26 cellular contexts compared by ENCODE assay signal in genomic region chr18:59593291-59593717, GRCh38.
DNase-seq lines count a peak whose midpoint lies in the region; ATAC-seq and TF ChIP-seq lines count a peak whose summit lies in the region.
"Had no signal": no experiment of that assay in that cellular context is flagged by ENCODE, and none has a peak within 500 bp of the region (broad histone marks: within the 10 kb centered on the region; RNA-seq: fewer than 3 reads in every experiment).

No MANE protein-coding gene starts in this region.

- H3K36me3 Mint-ChIP-seq in chondrocyte (ENCODE audit: low read depth): no peaks in the 10 kb centered on the region
- H3K36me3 Mint-ChIP-seq in GM23338 (ENCODE audit: low read depth): no peaks in the 10 kb centered on the region
- H3K36me3 Mint-ChIP-seq: neural progenitor cell had no signal

- H3K27me3 ChIP-seq in muscle layer of colon (ENCODE audit: control insufficient read depth in 1 of 2, insufficient read depth in 2 of 2, low read length in 2 of 2) (no peaks in the 10 kb centered on the region), GM23338 (ENCODE audit: insufficient read depth) (no peaks in the 10 kb centered on the region)
- H3K27me3 ChIP-seq: body of pancreas, heart right ventricle, neural progenitor cell, upper lobe of right lung had no signal

- H3K27ac Mint-ChIP-seq in chondrocyte (ENCODE audit: unreplicated experiment) (peak overlapping the region; percentile 14), GM23338 (no peak overlapping the region)
- H3K27ac Mint-ChIP-seq: activated naive CD4-positive, alpha-beta T cell treated with anti-CD3 and anti-CD28 coated beads for 36 hours; dendritic cell treated with granulocyte-macrophage colony-stimulating factor and Interleukin-4, amounts not matched to agents 40 ng/mL and 50 ng/mL, for 4 days; neural progenitor cell; stimulated activated naive CD8-positive, alpha-beta T cell treated with anti-CD3 and anti-CD28 coated beads, Interleukin-15, Interleukin-2, amounts not matched to agents 100 ng/mL and 50 ng/mL, for 24 hours had no signal

- TF ChIP-seq CTCF in chondrocyte (IDR thresholded peaks at IDR 0.05) (peak; percentile 55), lower leg skin (IDR thresholded peaks at IDR 0.05) (no peak), GM23338 (conservative IDR thresholded peaks at IDR 0.05; ENCODE audit: low read depth in 2 of 2) (no peak)

- H3K4me1 ChIP-seq in muscle layer of colon (ENCODE audit: insufficient read depth, low read length) (peaks cover 26% of the 10 kb centered on the region), GM23338 (ENCODE audit: insufficient read depth) (no peaks in the 10 kb centered on the region)
- H3K4me1 ChIP-seq: body of pancreas, Caco-2, neural progenitor cell, upper lobe of right lung had no signal

- H2AFZ ChIP-seq in GM23338: no peak overlapping the region
- H2AFZ ChIP-seq: neural progenitor cell had no signal

- H3K4me3 Mint-ChIP-seq in chondrocyte (ENCODE audit: unreplicated experiment) (no peak overlapping the region), GM23338 (no peak overlapping the region)
- H3K4me3 Mint-ChIP-seq: activated naive CD4-positive, alpha-beta T cell treated with anti-CD3 and anti-CD28 coated beads for 36 hours; dendritic cell treated with granulocyte-macrophage colony-stimulating factor and Interleukin-4, amounts not matched to agents 40 ng/mL and 50 ng/mL, for 4 days; neural progenitor cell; stimulated activated naive CD8-positive, alpha-beta T cell treated with anti-CD3 and anti-CD28 coated beads, Interleukin-15, Interleukin-2, amounts not matched to agents 100 ng/mL and 50 ng/mL, for 24 hours had no signal

- H3K4me1 Mint-ChIP-seq in chondrocyte (ENCODE audit: low read depth) (peaks cover 20% of the 10 kb centered on the region), GM23338 (no peaks in the 10 kb centered on the region)
- H3K4me1 Mint-ChIP-seq: neural progenitor cell had no signal

- no peaks in the 10 kb centered on the region for H4K20me1 ChIP-seq in GM23338 (replicated peaks; ENCODE audit: insufficient read depth)

- H3F3A ChIP-seq in GM23338 (replicated peaks; ENCODE audit: low read depth): no peaks in the 10 kb centered on the region

- H3K27ac ChIP-seq in muscle layer of colon (ENCODE audit: low read depth, low read length) (peak overlapping the region; percentile 12), GM23338 (ENCODE audit: low read depth) (no peak overlapping the region)
- H3K27ac ChIP-seq: body of pancreas, epithelial cell of prostate, heart right ventricle, HL-60, neural progenitor cell, upper lobe of right lung had no signal

- TF ChIP-seq POLR2A in lower leg skin (IDR thresholded peaks at IDR 0.05): no peak

- H3K27me3 Mint-ChIP-seq in chondrocyte (ENCODE audit: low read depth) (peaks cover 6% of the 10 kb centered on the region), GM23338 (ENCODE audit: insufficient read depth, low read depth, poor library complexity) (no peaks in the 10 kb centered on the region)
- H3K27me3 Mint-ChIP-seq: dendritic cell treated with granulocyte-macrophage colony-stimulating factor and Interleukin-4, amounts not matched to agents 40 ng/mL and 50 ng/mL, for 4 days; stimulated activated naive CD8-positive, alpha-beta T cell treated with anti-CD3 and anti-CD28 coated beads, Interleukin-15, Interleukin-2, amounts not matched to agents 100 ng/mL and 50 ng/mL, for 24 hours had no signal

- H3K4me3 ChIP-seq in muscle layer of colon (ENCODE audit: low read depth in 1 of 2, low read length in 2 of 2) (no peak overlapping the region), lower leg skin (ENCODE audit: low read depth, poor library complexity, severe bottlenecking) (no peak overlapping the region), GM23338 (no peak overlapping the region)
- H3K4me3 ChIP-seq: body of pancreas, heart right ventricle, neural progenitor cell, upper lobe of right lung had no signal

- DNase-seq in AG08395 (ENCODE audit: low spot score) (peak; percentile 77), HS-27A (ENCODE audit: low read depth) (peak; percentile 14), chondrocyte (ENCODE audit: low spot score) (no peak), lower leg skin (ENCODE audit: low spot score in 2 of 2) (no peak), NCI-H146 (lab: John Stamatoyannopoulos, UW) (no peak), GM23338 (ENCODE audit: low spot score) (no peak)
- DNase-seq: ACHN; activated CD4-positive, alpha-beta T cell treated with anti-CD3 and anti-CD28 coated beads, Interleukin-2, amount 50 U/mL, for 1 hour; activated naive CD4-positive, alpha-beta T cell treated with anti-CD3 and anti-CD28 coated beads for 36 hours; body of pancreas; Caco-2; heart right ventricle; islet precursor cell; KG1; mesendoderm; NCI-H2029; stimulated activated CD4-positive, alpha-beta T cell treated with anti-CD3 and anti-CD28 coated beads, Interleukin-1b, Interleukin-23, amount 100 ng/mL, for 48 hours; T-helper 1 cell; upper lobe of right lung had no signal

- H3K4me2 ChIP-seq in GM23338: no peak overlapping the region
- H3K4me2 ChIP-seq: neural progenitor cell had no signal

- no peaks in the 10 kb centered on the region for H3K9me3 Mint-ChIP-seq in chondrocyte (ENCODE audit: low read depth)
- H3K9me3 Mint-ChIP-seq in GM23338: no peaks in the 10 kb centered on the region
- H3K9me3 Mint-ChIP-seq: activated naive CD4-positive, alpha-beta T cell treated with anti-CD3 and anti-CD28 coated beads for 36 hours; dendritic cell treated with granulocyte-macrophage colony-stimulating factor and Interleukin-4, amounts not matched to agents 40 ng/mL and 50 ng/mL, for 4 days; neural progenitor cell; stimulated activated naive CD8-positive, alpha-beta T cell treated with anti-CD3 and anti-CD28 coated beads, Interleukin-15, Interleukin-2, amounts not matched to agents 100 ng/mL and 50 ng/mL, for 24 hours had no signal

- ATAC-seq in HG03342 (IDR thresholded peaks at IDR 0.05; ENCODE audit: unreplicated experiment): no peak
- ATAC-seq in GM23338: no peak
- ATAC-seq: body of pancreas, upper lobe of right lung had no signal

- H3K9me3 ChIP-seq in muscle layer of colon (ENCODE audit: low read length): no peaks in the 10 kb centered on the region
- H3K9me3 ChIP-seq: body of pancreas, Caco-2, heart right ventricle, upper lobe of right lung had no signal

- H3K36me3 ChIP-seq in muscle layer of colon (ENCODE audit: insufficient read depth, low read length) (no peaks in the 10 kb centered on the region), GM23338 (ENCODE audit: insufficient read depth) (no peaks in the 10 kb centered on the region)
- H3K36me3 ChIP-seq: heart right ventricle, neural progenitor cell, upper lobe of right lung had no signal

- no peaks in the 10 kb centered on the region for H3K9me2 ChIP-seq in GM23338 (ENCODE audit: insufficient read depth)

- H3K79me2 ChIP-seq in GM23338 (replicated peaks; ENCODE audit: insufficient read depth): no peaks in the 10 kb centered on the region

- no peak overlapping the region for H3K9ac ChIP-seq in muscle layer of colon (ENCODE audit: low read length)
- H3K9ac ChIP-seq: neural progenitor cell had no signal

- intact Hi-C loops in lower leg skin (cut with DNase I; ENCODE audit: low total_unique reads): no loop called here

TF ChIP-seq in GM23338, 12 proteins besides CTCF, POLR2A, EP300 and RAD21 (continues in another document):
- TF ChIP-seq ZNF331 (CRISPR knock-in tag; IDR thresholded peaks at IDR 0.05; ENCODE audit: low read depth): no peak
- no peak for TF ChIP-seq POLR2AphosphoS5 (IDR thresholded peaks at IDR 0.05; ENCODE audit: low read depth)

Comparison
In these comparisons a context has a peak if more than half of its experiments do, and no peak if none do; other contexts are left out.
1. DNase-seq: peak in AG08395 (single experiment) and HS-27A (single experiment); none in chondrocyte (single experiment), lower leg skin (0 of 2), NCI-H146 (single experiment) and GM23338 (single experiment).